ENCODE assay signal across 8 cellular contexts in the genomic region with DNA sequence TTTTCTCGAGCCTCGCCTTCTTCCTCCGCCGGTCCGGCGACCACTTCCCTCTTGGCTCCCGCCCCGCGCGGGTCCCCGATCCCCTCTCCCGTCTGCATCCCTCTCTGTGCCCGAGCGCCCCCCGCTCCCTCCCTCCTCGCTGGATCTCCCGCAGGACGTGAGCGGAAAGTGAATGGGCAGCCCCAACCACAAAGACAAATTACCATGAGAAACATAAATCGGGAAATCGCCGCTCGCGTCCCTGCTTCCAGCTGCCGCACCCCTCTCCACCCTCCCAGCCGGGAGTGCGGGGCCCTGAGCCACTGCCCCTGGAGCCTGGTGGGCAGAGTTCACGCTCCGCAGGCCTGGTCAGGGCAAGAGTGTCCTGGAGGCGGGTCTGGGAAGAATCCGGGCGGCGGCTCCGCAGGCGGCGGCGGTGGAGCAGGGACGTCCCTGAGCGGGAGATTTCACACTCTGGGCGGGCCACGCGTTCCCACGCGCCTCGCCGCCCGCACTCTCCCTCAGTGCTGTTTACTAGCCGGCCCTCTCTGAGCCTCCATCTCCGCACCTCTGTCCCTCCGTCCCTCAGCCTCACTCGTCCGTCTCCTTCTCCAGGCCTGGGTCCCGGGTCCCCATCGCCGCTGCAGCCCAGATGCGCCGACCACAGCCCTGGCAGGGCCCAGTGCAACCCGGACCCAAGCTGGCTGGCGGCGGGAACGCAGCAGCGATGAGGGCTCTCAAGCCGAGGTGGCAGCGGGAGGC. TPM values are rescaled to one million over a fixed set of nuclear protein-coding genes. Genes with fewer than 3 reads are reported as not detected.
DNase-seq lines count a peak whose midpoint lies in the region; ATAC-seq and TF ChIP-seq lines count a peak whose summit lies in the region.

No MANE protein-coding gene starts in this region.

- WGBS in lung, 2 donors = 1% methylated on average over 56 to 64 of the region's 64 CpGs
- 2% methylated on average over 38 to 45 of the region's 64 CpGs for WGBS in tibial nerve, 2 donors

- TF ChIP-seq POLR2A in tibial nerve (IDR thresholded peaks at IDR 0.05) (no peak), erythroblast (IDR thresholded peaks at IDR 0.05; ENCODE audit: low read length) (no peak)

- TF ChIP-seq EP300 in tibial nerve (IDR thresholded peaks at IDR 0.05) = no peak

- DNase-seq in ELF-1 (ENCODE audit: low read depth, low spot score) (peak; percentile 47), NCI-H69 (lab: John Stamatoyannopoulos, UW) (peak; percentile 34), colonic mucosa (peak; percentile 31), lung (ENCODE audit: low spot score) (no peak), tibial nerve (ENCODE audit: low spot score in 2 of 2) (no peak), erythroblast (lab: John Stamatoyannopoulos, UW) (no peak), epidermal melanocyte (ENCODE audit: insufficient read length, low spot score) (no peak)

- H3K4me3 ChIP-seq in colonic mucosa (peak overlapping the region; percentile 52), lung (peak overlapping the region; percentile 43), tibial nerve (peak overlapping the region; percentile 40 to 59 (median 52))

- H3K9ac ChIP-seq in colonic mucosa (ENCODE audit: low read depth in 2 of 2, low read length in 2 of 2) = no peak overlapping the region

- H3K27me3 ChIP-seq in colonic mucosa = peaks cover 42% of the 10 kb centered on the region
- H3K27me3 ChIP-seq in lung (ENCODE audit: control insufficient read depth, insufficient read depth) = no peaks in the 10 kb centered on the region
- peaks cover 0 to 50% of the 10 kb centered on the region in 2 donors for H3K27me3 ChIP-seq in tibial nerve

- no peak for TF ChIP-seq CTCF in colonic mucosa (IDR thresholded peaks at IDR 0.05)
- TF ChIP-seq CTCF in lung (IDR thresholded peaks at IDR 0.05; ENCODE audit: control extremely low read depth, extremely low read depth) = no peak
- TF ChIP-seq CTCF in tibial nerve (IDR thresholded peaks at IDR 0.05) = no peak

- H3K9me3 ChIP-seq in colonic mucosa (no peaks in the 10 kb centered on the region), lung (ENCODE audit: control insufficient read depth in 2 of 2, insufficient read depth in 1 of 2, low read length in 1 of 2) (peaks cover 0 to 1% of the 10 kb centered on the region in 2 donors), tibial nerve (no peaks in the 10 kb centered on the region)

- H3K4me1 ChIP-seq in colonic mucosa (peaks cover 10% of the 10 kb centered on the region), lung (ENCODE audit: control insufficient read depth in 2 of 2, insufficient read depth in 2 of 2, low read length in 2 of 2) (peaks cover 0 to 18% of the 10 kb centered on the region in 2 donors), tibial nerve (peaks cover 0 to 32% (median 17%) of the 10 kb centered on the region in 4 donors)

- intact Hi-C loops in colonic mucosa (cut with DNase I) = loop anchor here (10.0 kb wide), 2 partner anchors 158 to 272 kb away; no protein-coding TSS in a partner anchor

- H3K36me3 ChIP-seq in colonic mucosa = no peaks in the 10 kb centered on the region
- no peaks in the 10 kb centered on the region for H3K36me3 ChIP-seq in lung (ENCODE audit: control insufficient read depth in 2 of 2, insufficient read depth in 2 of 2, low read length in 2 of 2)
- no peaks in the 10 kb centered on the region for H3K36me3 ChIP-seq in tibial nerve

- ATAC-seq in lung (ENCODE audit: insufficient read depth, low FRiP score) (peak; percentile 29), GM21619 (IDR thresholded peaks at IDR 0.05; ENCODE audit: unreplicated experiment) (no peak)

- H3K27ac ChIP-seq in colonic mucosa (no peak overlapping the region), lung (ENCODE audit: low read depth in 1 of 2, low read length in 1 of 2) (no peak overlapping the region), tibial nerve (peak overlapping the region in 2 of 4 donors; percentile 16 to 71)

RNA-seq across cellular contexts. Expression of gene SEMA5B, which starts 0.8 kb away (rescaled TPM):
- total RNA-seq in colonic mucosa = 1 to 10 TPM in 1 of 2 donors, under 1 TPM in 1; 0.40 to 1.3 TPM
- total RNA-seq in lung = 1 to 10 TPM in 1 of 2 donors, under 1 TPM in 1; 0.31 to 2.2 TPM
- under 1 TPM; 0.30 to 0.65 TPM for polyA plus RNA-seq in lung
- total RNA-seq in tibial nerve = 10 to 100 TPM in 2 of 4 donors, 1 to 10 TPM in 2; 6.7 to 19.7 (median 13.1) TPM

RNA-seq across cellular contexts. Expression of gene PDIA5, which starts 40.1 kb away (rescaled TPM):
- total RNA-seq in colonic mucosa (10 to 100 TPM; 36.5 to 40.1 TPM), lung (10 to 100 TPM; 35.9 to 38.6 TPM), tibial nerve (10 to 100 TPM; 18.3 to 41.0 (median 20.3) TPM)
- polyA plus RNA-seq in lung = 10 to 100 TPM; 15.5 to 25.5 TPM

Comparison
In these comparisons a context has a peak if more than half of its experiments do, and no peak if none do; other contexts are left out.
1. DNase-seq: peak in ELF-1 (single experiment), NCI-H69 (single experiment) and colonic mucosa (single experiment); none in lung (single experiment), tibial nerve (0 of 2), erythroblast (0 of 2) and epidermal melanocyte (single experiment).
2. Peak in every context shown above with its lines, with median percentiles within 50 percentile points of each other: H3K4me3 ChIP-seq.